ENCODE assay signal across 27 cellular contexts in the genomic region with DNA sequence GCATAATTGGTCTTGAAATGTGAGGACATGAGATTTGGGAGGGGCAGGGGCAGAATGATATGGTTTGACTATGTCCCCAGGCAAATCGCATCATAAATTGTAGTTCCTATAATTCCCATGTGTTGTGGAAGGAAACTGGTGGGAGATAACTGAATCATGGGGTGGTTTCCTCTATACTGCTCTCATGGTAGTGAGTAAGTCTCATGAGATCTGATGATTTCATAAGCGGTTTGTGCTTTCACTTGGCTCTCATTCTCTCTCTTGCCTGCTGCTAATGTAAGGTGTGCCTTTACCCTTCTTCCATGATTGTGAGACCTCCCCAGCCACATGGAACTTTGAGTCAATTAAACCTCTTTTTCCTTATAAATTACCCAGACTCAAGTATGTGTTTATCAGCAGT.
DNase-seq lines count a peak whose midpoint lies in the region; ATAC-seq, FAIRE-seq and TF ChIP-seq lines count a peak whose summit lies in the region.
"Had no signal": no experiment of that assay in that cellular context is flagged by ENCODE, and none has a peak within 500 bp of the region (broad histone marks: within the 10 kb centered on the region; RNA-seq: fewer than 3 reads in every experiment).

No MANE protein-coding gene starts in this region.

- 87 to 89% (median 88%) methylated on average over 2 of the region's 2 CpGs for WGBS in small intestine, 3 donors

- H3K36me3 ChIP-seq in small intestine (ENCODE audit: control insufficient read depth in 2 of 2, insufficient read depth in 2 of 2, low read length in 2 of 2), result no peaks in the 10 kb centered on the region

- H3K27me3 ChIP-seq in small intestine (ENCODE audit: control insufficient read depth in 2 of 2, insufficient read depth in 2 of 2, low read length in 2 of 2), result no peaks in the 10 kb centered on the region

- H3K27ac ChIP-seq in small intestine (ENCODE audit: low read depth in 1 of 2, low read length in 1 of 2), result no peak overlapping the region
- H3K27ac ChIP-seq: A549, PC-9, RWPE1, SK-N-MC had no signal

- H3K4me1 ChIP-seq in small intestine (ENCODE audit: control insufficient read depth in 2 of 2, insufficient read depth in 1 of 2, low read depth in 1 of 2, low read length in 1 of 2), result no peaks in the 10 kb centered on the region
- H3K4me1 ChIP-seq: A549 had no signal

- ATAC-seq in GM21619 (IDR thresholded peaks at IDR 0.05; ENCODE audit: unreplicated experiment), result no peak
- ATAC-seq: A549, HCT116 had no signal

- no peak for TF ChIP-seq CTCF in fibroblast of the aortic adventitia (IDR thresholded peaks at IDR 0.05; ENCODE audit: insufficient read depth, low read length)

- no peak overlapping the region for H3K4me3 ChIP-seq in fibroblast of the aortic adventitia (ENCODE audit: low read depth, low read length)
- H3K4me3 ChIP-seq in small intestine (ENCODE audit: low read depth in 1 of 2, low read length in 2 of 2), result no peak overlapping the region
- H3K4me3 ChIP-seq: A549, PC-9, SK-N-MC had no signal

- H3K9me3 ChIP-seq in small intestine (ENCODE audit: control insufficient read depth, low read depth), result peaks cover 3% of the 10 kb centered on the region
- H3K9me3 ChIP-seq: A549 had no signal

- no peak for FAIRE-seq in small intestine (lab: Jason Lieb, UNC)
- FAIRE-seq: A549, GM12892, GM19239 had no signal

- DNase-seq in HS-5 (ENCODE audit: low read depth) (peak; percentile 32), amniotic epithelial cell (ENCODE audit: low read depth) (peak; percentile 33), fibroblast of the aortic adventitia (ENCODE audit: low read depth) (peak; percentile 40), stromal cell of bone marrow (ENCODE audit: low read depth) (peak; percentile 9), SK-N-DZ (ENCODE audit: low spot score) (no peak), small intestine (no peak)
- DNase-seq: C1 segment of cervical spinal cord; CD4-positive, alpha-beta memory T cell; COR-L47; DMS53; GF-D8; NCI-H1092; NCI-H1417 treated with DMSO at 0.1 percent for 48 hours; NCI-H1694 treated with DMSO at 0.1 percent for 48 hours; NCI-H2081; NCI-H2171 treated with DMSO at 0.1 percent for 48 hours; NCI-H524; NCI-H774; PC-9; SHP77 treated with DMSO at 0.1 percent for 48 hours had no signal

Comparison
In these comparisons a context has a peak if more than half of its experiments do, and no peak if none do; other contexts are left out.
1. DNase-seq: peak in HS-5 (single experiment), amniotic epithelial cell (single experiment), fibroblast of the aortic adventitia (single experiment) and stromal cell of bone marrow (single experiment); none in SK-N-DZ (single experiment) and small intestine (single experiment).